In the genomic region with DNA sequence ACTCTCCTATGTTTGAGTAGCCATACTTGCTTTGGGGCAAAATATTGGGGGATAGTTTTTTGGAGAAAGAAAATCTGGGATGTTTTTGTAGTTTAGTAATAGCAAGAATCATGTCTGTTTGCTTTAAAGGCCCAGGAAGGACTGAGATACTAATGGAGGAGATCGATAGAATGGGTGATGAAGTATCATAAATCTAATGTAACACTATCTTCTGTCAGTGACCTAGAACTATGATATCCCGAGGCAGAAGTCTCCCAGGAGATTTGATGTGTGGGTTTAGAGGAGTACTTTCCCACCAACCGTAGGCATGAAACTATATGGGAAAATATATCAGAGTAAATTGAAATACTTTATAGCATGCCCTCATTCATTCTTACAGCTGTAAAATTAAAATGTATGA, we compare ENCODE assay signal across 1 cellular context.
TF ChIP-seq lines count a peak whose summit lies in the region.

No MANE protein-coding gene starts in this region.

TF ChIP-seq in HepG2, 621 proteins besides CTCF, POLR2A, EP300 and RAD21:
- TF ChIP-seq, protein P1, sequence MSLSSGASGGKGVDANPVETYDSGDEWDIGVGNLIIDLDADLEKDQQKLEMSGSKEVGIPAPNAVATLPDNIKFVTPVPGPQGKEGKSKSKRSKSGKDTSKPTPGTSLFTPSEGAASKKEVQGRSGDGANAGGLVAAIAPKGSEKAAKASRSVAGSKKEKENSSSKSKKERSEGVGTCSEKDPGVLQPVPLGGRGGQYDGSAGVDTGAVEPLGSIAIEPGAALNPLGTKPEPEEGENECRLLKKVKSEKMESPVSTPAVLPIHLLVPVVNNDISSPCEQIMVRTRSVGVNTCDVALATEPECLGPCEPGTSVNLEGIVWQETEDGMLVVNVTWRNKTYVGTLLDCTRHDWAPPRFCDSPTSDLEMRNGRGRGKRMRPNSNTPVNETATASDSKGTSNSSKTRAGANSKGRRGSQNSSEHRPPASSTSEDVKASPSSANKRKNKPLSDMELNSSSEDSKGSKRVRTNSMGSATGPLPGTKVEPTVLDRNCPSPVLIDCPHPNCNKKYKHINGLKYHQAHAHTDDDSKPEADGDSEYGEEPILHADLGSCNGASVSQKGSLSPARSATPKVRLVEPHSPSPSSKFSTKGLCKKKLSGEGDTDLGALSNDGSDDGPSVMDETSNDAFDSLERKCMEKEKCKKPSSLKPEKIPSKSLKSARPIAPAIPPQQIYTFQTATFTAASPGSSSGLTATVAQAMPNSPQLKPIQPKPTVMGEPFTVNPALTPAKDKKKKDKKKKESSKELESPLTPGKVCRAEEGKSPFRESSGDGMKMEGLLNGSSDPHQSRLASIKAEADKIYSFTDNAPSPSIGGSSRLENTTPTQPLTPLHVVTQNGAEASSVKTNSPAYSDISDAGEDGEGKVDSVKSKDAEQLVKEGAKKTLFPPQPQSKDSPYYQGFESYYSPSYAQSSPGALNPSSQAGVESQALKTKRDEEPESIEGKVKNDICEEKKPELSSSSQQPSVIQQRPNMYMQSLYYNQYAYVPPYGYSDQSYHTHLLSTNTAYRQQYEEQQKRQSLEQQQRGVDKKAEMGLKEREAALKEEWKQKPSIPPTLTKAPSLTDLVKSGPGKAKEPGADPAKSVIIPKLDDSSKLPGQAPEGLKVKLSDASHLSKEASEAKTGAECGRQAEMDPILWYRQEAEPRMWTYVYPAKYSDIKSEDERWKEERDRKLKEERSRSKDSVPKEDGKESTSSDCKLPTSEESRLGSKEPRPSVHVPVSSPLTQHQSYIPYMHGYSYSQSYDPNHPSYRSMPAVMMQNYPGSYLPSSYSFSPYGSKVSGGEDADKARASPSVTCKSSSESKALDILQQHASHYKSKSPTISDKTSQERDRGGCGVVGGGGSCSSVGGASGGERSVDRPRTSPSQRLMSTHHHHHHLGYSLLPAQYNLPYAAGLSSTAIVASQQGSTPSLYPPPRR (CRISPR knock-in tag; IDR thresholded peaks at IDR 0.05; ENCODE audit: borderline replicate concordance): no peak
- TF ChIP-seq, protein P2, sequence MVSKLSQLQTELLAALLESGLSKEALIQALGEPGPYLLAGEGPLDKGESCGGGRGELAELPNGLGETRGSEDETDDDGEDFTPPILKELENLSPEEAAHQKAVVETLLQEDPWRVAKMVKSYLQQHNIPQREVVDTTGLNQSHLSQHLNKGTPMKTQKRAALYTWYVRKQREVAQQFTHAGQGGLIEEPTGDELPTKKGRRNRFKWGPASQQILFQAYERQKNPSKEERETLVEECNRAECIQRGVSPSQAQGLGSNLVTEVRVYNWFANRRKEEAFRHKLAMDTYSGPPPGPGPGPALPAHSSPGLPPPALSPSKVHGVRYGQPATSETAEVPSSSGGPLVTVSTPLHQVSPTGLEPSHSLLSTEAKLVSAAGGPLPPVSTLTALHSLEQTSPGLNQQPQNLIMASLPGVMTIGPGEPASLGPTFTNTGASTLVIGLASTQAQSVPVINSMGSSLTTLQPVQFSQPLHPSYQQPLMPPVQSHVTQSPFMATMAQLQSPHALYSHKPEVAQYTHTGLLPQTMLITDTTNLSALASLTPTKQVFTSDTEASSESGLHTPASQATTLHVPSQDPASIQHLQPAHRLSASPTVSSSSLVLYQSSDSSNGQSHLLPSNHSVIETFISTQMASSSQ (IDR thresholded peaks at IDR 0.05; ENCODE audit: low read depth): no peak
- TF ChIP-seq, protein P2 (CRISPR knock-in tag; IDR thresholded peaks at IDR 0.05; ENCODE audit: borderline replicate concordance): no peak
- TF ChIP-seq DMAP1 (CRISPR knock-in tag; IDR thresholded peaks at IDR 0.05): no peak
